ENCODE assay signal across 8 cellular contexts in genomic region chr1:205588691-205589445, GRCh38. TPM values are rescaled to one million over a fixed set of nuclear protein-coding genes. Genes with fewer than 3 reads are reported as not detected.
DNase-seq lines count a peak whose midpoint lies in the region; ATAC-seq and TF ChIP-seq lines count a peak whose summit lies in the region.

No MANE protein-coding gene starts in this region.

- intact Hi-C loops in right lobe of liver (cut with DNase I) = loop anchor here in 1 of 2 donors (5.0 kb wide), 1 partner anchor 68 kb away; no protein-coding TSS in a partner anchor

- no peak overlapping the region for H3K27ac ChIP-seq in right lobe of liver

- no peak overlapping the region for H3K27ac Mint-ChIP-seq in activated T-helper 17 cell treated with anti-CD3 and anti-CD28 coated beads, Interleukin-2, amount 50 U/mL, for 72 hours

- TF ChIP-seq CTCF in HFF-Myc (IDR thresholded peaks at IDR 0.05; ENCODE audit: low read depth, low read length, missing control alignments) (peak; percentile 70), right lobe of liver (IDR thresholded peaks at IDR 0.05) (peak in 3 of 4 donors; percentile 9 to 26 (median 24))

- no peak for TF ChIP-seq POLR2A in right lobe of liver (IDR thresholded peaks at IDR 0.05)

- no peaks in the 10 kb centered on the region for H3K36me3 Mint-ChIP-seq in activated T-helper 17 cell treated with anti-CD3 and anti-CD28 coated beads, Interleukin-2, amount 50 U/mL, for 72 hours (ENCODE audit: low read depth)

- 66% methylated on average over 13 of the region's 13 CpGs for WGBS in right lobe of liver (ENCODE audit: insufficient coverage, low coverage, low lambda C conversion rate, missing lambda C conversion rate)

- peaks cover 0 to 2% (median 0%) of the 10 kb centered on the region in 4 donors for H3K4me1 ChIP-seq in right lobe of liver

- ATAC-seq in activated T-helper 17 cell treated with anti-CD3 and anti-CD28 coated beads, Interleukin-2, amount 50 U/mL, for 72 hours (replicated peaks) = peak; percentile 25
- ATAC-seq in right lobe of liver = peak in 1 of 4 donors; percentile 9
- no peak for ATAC-seq in HG02884 (IDR thresholded peaks at IDR 0.05; ENCODE audit: unreplicated experiment)

- peak; percentile 67 for DNase-seq in NCI-H2029 treated with DMSO at 0.1 percent for 48 hours (lab: John Stamatoyannopoulos, UW)
- no peak for DNase-seq in NCI-H2029 (lab: John Stamatoyannopoulos, UW)
- no peak for DNase-seq in HFF-Myc (ENCODE audit: extremely low read depth, low read depth)
- DNase-seq in right lobe of liver = peak in 1 of 3 donors; percentile 37
- DNase-seq in LoVo (ENCODE audit: low spot score) = no peak
- no peak for DNase-seq in hippocampal formation (lab: John Stamatoyannopoulos, UW)

- H3K9me3 ChIP-seq in right lobe of liver = no peaks in the 10 kb centered on the region

- H3K4me3 ChIP-seq in HFF-Myc (replicated peaks; ENCODE audit: low read depth, low read length) (no peak overlapping the region), right lobe of liver (no peak overlapping the region)

- H3K36me3 ChIP-seq in right lobe of liver = no peaks in the 10 kb centered on the region

- no peaks in the 10 kb centered on the region for H3K9me3 Mint-ChIP-seq in activated T-helper 17 cell treated with anti-CD3 and anti-CD28 coated beads, Interleukin-2, amount 50 U/mL, for 72 hours

- no peak overlapping the region for H3K4me3 Mint-ChIP-seq in activated T-helper 17 cell treated with anti-CD3 and anti-CD28 coated beads, Interleukin-2, amount 50 U/mL, for 72 hours

- no peaks in the 10 kb centered on the region for H3K27me3 ChIP-seq in right lobe of liver

- peaks cover 5% of the 10 kb centered on the region for H3K4me1 Mint-ChIP-seq in activated T-helper 17 cell treated with anti-CD3 and anti-CD28 coated beads, Interleukin-2, amount 50 U/mL, for 72 hours

- no peaks in the 10 kb centered on the region for H3K27me3 Mint-ChIP-seq in activated T-helper 17 cell treated with anti-CD3 and anti-CD28 coated beads, Interleukin-2, amount 50 U/mL, for 72 hours

RNA-seq across cellular contexts. Expression of gene ELK4, which starts 42.9 kb away (rescaled TPM):
- total RNA-seq in activated T-helper 17 cell treated with anti-CD3 and anti-CD28 coated beads, Interleukin-2, amount 50 U/mL, for 72 hours = 10 to 100 TPM; 72.9 to 76.4 TPM
- total RNA-seq in right lobe of liver = 10 to 100 TPM; 15.1 to 39.2 (median 26.9) TPM
